Comparison of ENCODE assay signal across 1 cellular context in genomic region chr15:71456812-71457211, GRCh38.
TF ChIP-seq lines count a peak whose summit lies in the region.

No MANE protein-coding gene starts in this region.

TF ChIP-seq in SK-N-SH, 30 proteins besides CTCF, POLR2A, EP300 and RAD21 (continued from another document):
- TF ChIP-seq RFX5 (IDR thresholded peaks at IDR 0.05; ENCODE audit: low read length), result no peak
- TF ChIP-seq YY1 (IDR thresholded peaks at IDR 0.05; ENCODE audit: low read depth), result no peak
- TF ChIP-seq SMC3 (IDR thresholded peaks at IDR 0.05; ENCODE audit: low read depth, low read length), result no peak
- TF ChIP-seq NRF1 (IDR thresholded peaks at IDR 0.05; ENCODE audit: low read depth, low read length), result no peak
